In genomic region chr19:55594996-55595530, GRCh38 we compare ENCODE assay signal across 19 cellular contexts.
"Had no signal": no experiment of that assay in that cellular context is flagged by ENCODE, and none has a peak within 500 bp of the region (broad histone marks: within the 10 kb centered on the region; RNA-seq: fewer than 3 reads in every experiment).

No MANE protein-coding gene starts in this region.

- H3K4me1 ChIP-seq: prostate gland, testis, upper lobe of right lung had no signal

- H3K27ac ChIP-seq: prostate gland, stomach, testis, upper lobe of right lung had no signal

- H3K4me3 Mint-ChIP-seq: activated CD4-positive, alpha-beta memory T cell treated with anti-CD3 and anti-CD28 coated beads for 36 hours; activated CD8-positive, alpha-beta memory T cell treated with anti-CD3 and anti-CD28 coated beads, Interleukin-2, amount 10 ng/mL, durations not matched to agents 7 days and 5 days; activated naive CD4-positive, alpha-beta T cell treated with anti-CD3 and anti-CD28 coated beads for 36 hours; naive thymus-derived CD4-positive, alpha-beta T cell had no signal

- H3K27me3 ChIP-seq: stomach, testis, upper lobe of right lung had no signal

- H3K36me3 ChIP-seq: prostate gland had no signal

- DNase-seq: activated CD4-positive, alpha-beta memory T cell treated with anti-CD3 and anti-CD28 coated beads for 36 hours; activated CD8-positive, alpha-beta memory T cell treated with anti-CD3 and anti-CD28 coated beads, Interleukin-2, amount 10 ng/mL, durations not matched to agents 7 days and 5 days; activated naive CD4-positive, alpha-beta T cell treated with anti-CD3 and anti-CD28 coated beads for 36 hours; activated T-cell treated with anti-CD3 and anti-CD28 coated beads, Interleukin-2, amount 50 U/mL, for 1 hour; cortex of kidney; effector CD4-positive, alpha-beta T cell; foreskin fibroblast; left colon; mammary epithelial cell; naive thymus-derived CD4-positive, alpha-beta T cell; occipital lobe; stimulated activated CD4-positive, alpha-beta T cell treated with anti-CD3 and anti-CD28 coated beads, Interleukin-1b, Interleukin-23, amount 100 ng/mL, for 48 hours; stomach; testis; upper lobe of right lung had no signal

- H3K9me3 Mint-ChIP-seq: activated CD4-positive, alpha-beta memory T cell treated with anti-CD3 and anti-CD28 coated beads for 36 hours; activated T-helper 2 cell treated with anti-CD3 and anti-CD28 coated beads, Interferon-gamma antibody, Interleukin-2, Interleukin-4, amounts not matched to agents 10 μg/mL and 5 μg/mL and 100 μg/mL, durations not matched to agents 14 hours and 24 hours and 36 hours had no signal

- H3K4me3 ChIP-seq: prostate gland, stomach, testis, upper lobe of right lung had no signal

- H3K27me3 Mint-ChIP-seq: activated CD4-positive, alpha-beta memory T cell treated with anti-CD3 and anti-CD28 coated beads for 36 hours; activated CD8-positive, alpha-beta memory T cell treated with anti-CD3 and anti-CD28 coated beads, Interleukin-2, amount 10 ng/mL, durations not matched to agents 7 days and 5 days; naive thymus-derived CD4-positive, alpha-beta T cell had no signal

- H3K9me3 ChIP-seq: prostate gland, stomach, testis, upper lobe of right lung had no signal

- H3K27ac Mint-ChIP-seq: activated CD4-positive, alpha-beta memory T cell treated with anti-CD3 and anti-CD28 coated beads for 36 hours; activated CD8-positive, alpha-beta memory T cell treated with anti-CD3 and anti-CD28 coated beads, Interleukin-2, amount 10 ng/mL, durations not matched to agents 7 days and 5 days; activated naive CD4-positive, alpha-beta T cell treated with anti-CD3 and anti-CD28 coated beads for 36 hours; activated T-helper 2 cell treated with anti-CD3 and anti-CD28 coated beads, Interferon-gamma antibody, Interleukin-2, Interleukin-4, amounts not matched to agents 10 μg/mL and 5 μg/mL and 100 μg/mL, durations not matched to agents 14 hours and 24 hours and 36 hours had no signal

- ATAC-seq: activated CD4-positive, CD25-positive, alpha-beta regulatory T cell treated with anti-CD3 and anti-CD28 coated beads, Interleukin-2, amount 50 U/mL, for 24 hours; activated CD8-positive, alpha-beta memory T cell treated with anti-CD3 and anti-CD28 coated beads, Interleukin-2, amount 10 ng/mL, durations not matched to agents 7 days and 5 days; left colon; naive thymus-derived CD4-positive, alpha-beta T cell; sciatic nerve; upper lobe of right lung had no signal
